Comparison of ENCODE assay signal across 8 cellular contexts in the genomic region with DNA sequence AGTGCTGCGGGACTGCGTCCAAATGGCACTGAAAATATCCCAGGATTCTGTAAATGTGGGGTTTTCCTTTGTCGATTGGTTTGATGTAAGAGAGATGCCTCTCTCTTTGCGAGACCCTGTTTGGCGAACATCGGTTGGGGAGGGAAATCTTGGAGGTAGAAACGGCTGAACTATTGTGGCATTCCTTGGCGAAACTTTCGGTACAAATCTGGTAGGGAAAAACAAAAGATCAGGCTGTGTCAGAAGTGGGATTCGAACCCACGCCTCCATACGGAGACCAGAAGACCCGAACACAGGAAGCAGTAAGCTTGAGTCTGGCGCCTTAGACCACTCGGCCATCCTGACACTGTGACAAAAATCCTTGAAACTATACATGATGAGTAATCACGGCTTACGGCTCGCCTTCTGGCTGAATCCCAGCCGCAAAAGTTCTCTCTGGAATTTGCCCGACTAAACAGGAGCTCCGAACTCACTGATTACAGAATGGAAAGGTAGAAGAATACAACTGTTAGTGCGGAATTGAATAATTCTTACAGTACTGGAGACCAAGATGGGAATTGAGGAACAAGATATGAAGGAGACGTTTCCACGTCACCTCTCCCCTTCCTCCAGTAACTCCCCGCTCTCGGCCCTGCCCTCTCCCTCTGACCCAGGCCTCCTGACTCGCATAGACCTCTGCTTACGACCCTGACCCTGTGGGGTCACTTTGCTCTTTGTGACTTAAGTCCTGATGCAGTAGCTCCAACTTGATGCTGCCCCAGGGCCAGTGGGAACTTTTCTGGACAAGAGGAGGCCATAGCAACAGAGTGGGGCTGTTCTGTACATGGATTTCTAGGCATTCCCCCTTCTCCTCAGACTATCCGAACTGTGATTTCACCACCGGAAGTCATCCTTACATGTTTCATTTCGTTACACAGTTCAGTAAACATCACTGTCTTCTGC.
DNase-seq lines count a peak whose midpoint lies in the region; ATAC-seq, FAIRE-seq and TF ChIP-seq lines count a peak whose summit lies in the region.

No MANE protein-coding gene starts in this region.

- H3K4me1 ChIP-seq in hepatocyte (ENCODE audit: insufficient read depth), result no peaks in the 10 kb centered on the region

- no peak overlapping the region for H3K27ac Mint-ChIP-seq in CD4-positive, alpha-beta T cell
- peak overlapping the region in 1 of 7 donors; percentile 50 for H3K27ac Mint-ChIP-seq in CD14-positive monocyte

- peak; percentile 74 for FAIRE-seq in TTC549 (lab: Jason Lieb, UNC)

- peak overlapping the region; percentile 44 for H3K4me3 Mint-ChIP-seq in CD4-positive, alpha-beta T cell
- peak overlapping the region in 1 of 2 donors; percentile 66 for H3K4me3 Mint-ChIP-seq in CD14-positive monocyte

- no peak for ATAC-seq in CD4-positive, alpha-beta T cell (ENCODE audit: poor library complexity)
- ATAC-seq in HG02870 (IDR thresholded peaks at IDR 0.05; ENCODE audit: unreplicated experiment), result no peak

- H3K4me3 ChIP-seq in H7 (ENCODE audit: insufficient read depth, low read depth, low read length) (peak overlapping the region; percentile 55), hepatocyte (peak overlapping the region; percentile 41)

- no peaks in the 10 kb centered on the region for H4K20me1 ChIP-seq in hepatocyte (ENCODE audit: insufficient read depth, poor library complexity, severe bottlenecking)

- intact Hi-C loops in CD4-positive, alpha-beta T cell (cut with DNase I, micrococcal nuclease), result loop anchor here in 1 of 2 experiments (5.0 kb wide), 2 partner anchors 293 to 443 kb away; a partner anchor contains a TSS
- intact Hi-C loops in CD14-positive monocyte (cut with micrococcal nuclease), result no loop called here

- CTCF ChIA-PET in CD4-positive, alpha-beta T cell (lab: Charles Lee), result no interaction called here

- peaks cover 73% of the 10 kb centered on the region for H3K27me3 Mint-ChIP-seq in CD4-positive, alpha-beta T cell
- peaks cover 48 to 72% (median 59%) of the 10 kb centered on the region in 3 donors for H3K27me3 Mint-ChIP-seq in CD14-positive monocyte (ENCODE audit: low read depth in 3 of 3)

- H3K27me3 ChIP-seq in CD4-positive, alpha-beta T cell (ENCODE audit: control insufficient read depth, insufficient read depth, low read length), result peaks cover 53% of the 10 kb centered on the region
- H3K27me3 ChIP-seq in H7 (ENCODE audit: control insufficient read depth, insufficient read depth, low read length) (no peaks in the 10 kb centered on the region; the same call in 1 of the 2 replicates), hepatocyte (peaks cover 12% of the 10 kb centered on the region)

- no peak overlapping the region for H3K27ac ChIP-seq in CD4-positive, alpha-beta T cell (ENCODE audit: low read depth, low read length)
- H3K27ac ChIP-seq in hepatocyte, result peak overlapping the region; percentile 26

- POLR2A ChIA-PET in CD4-positive, alpha-beta T cell (lab: Charles Lee), result no interaction called here

- TF ChIP-seq CTCF in CD4-positive, alpha-beta T cell (IDR thresholded peaks at IDR 0.05), result no peak
- TF ChIP-seq CTCF in hepatocyte (IDR thresholded peaks at IDR 0.05; ENCODE audit: poor library complexity), result no peak
- no peak for TF ChIP-seq CTCF in CD14-positive monocyte (IDR thresholded peaks at IDR 0.05)

- no peaks in the 10 kb centered on the region for H3K79me2 ChIP-seq in hepatocyte

- H3K9me3 Mint-ChIP-seq in CD4-positive, alpha-beta T cell, result no peaks in the 10 kb centered on the region
- peaks cover 11 to 56% (median 48%) of the 10 kb centered on the region in 7 donors for H3K9me3 Mint-ChIP-seq in CD14-positive monocyte

- H3K4me1 Mint-ChIP-seq in CD4-positive, alpha-beta T cell (ENCODE audit: low read depth), result peaks cover 22% of the 10 kb centered on the region
- peaks cover 11% of the 10 kb centered on the region for H3K4me1 Mint-ChIP-seq in CD14-positive monocyte

- H3K36me3 ChIP-seq in H7 (replicated peaks; ENCODE audit: control insufficient read depth, insufficient read depth, low read length), result no peaks in the 10 kb centered on the region
- no peaks in the 10 kb centered on the region for H3K36me3 ChIP-seq in hepatocyte (replicated peaks; ENCODE audit: insufficient read depth, low read depth)

- peak overlapping the region; percentile 70 for H2AFZ ChIP-seq in hepatocyte

- H3K36me3 Mint-ChIP-seq in CD4-positive, alpha-beta T cell (ENCODE audit: low read depth), result no peaks in the 10 kb centered on the region
- peaks cover 0 to 5% of the 10 kb centered on the region in 2 donors for H3K36me3 Mint-ChIP-seq in CD14-positive monocyte

- 14% methylated on average over 31 of the region's 31 CpGs for WGBS in hepatocyte (ENCODE audit: low lambda C conversion rate, missing lambda C conversion rate)

- H3K9me3 ChIP-seq in CD4-positive, alpha-beta T cell (ENCODE audit: control insufficient read depth, low read length), result peaks cover 8% of the 10 kb centered on the region
- H3K9me3 ChIP-seq in hepatocyte (ENCODE audit: low read depth), result no peaks in the 10 kb centered on the region

- peak overlapping the region; percentile 77 for H3K4me2 ChIP-seq in hepatocyte

- no peaks in the 10 kb centered on the region for H3K9me2 ChIP-seq in hepatocyte (replicated peaks; ENCODE audit: insufficient read depth)

- no peak for DNase-seq in CD4-positive, alpha-beta T cell
- DNase-seq in H7, result peak; percentile 71
- DNase-seq in hepatocyte (ENCODE audit: low spot score), result peak; percentile 86
- no peak for DNase-seq in NCI-H2171 treated with DMSO at 0.1 percent for 48 hours (lab: John Stamatoyannopoulos, UW)
- DNase-seq in epidermal melanocyte (ENCODE audit: insufficient read length, low spot score), result no peak
- DNase-seq in CD14-positive monocyte (ENCODE audit: low spot score), result no peak

Comparison
In these comparisons a context has a peak if more than half of its experiments do, and no peak if none do; other contexts are left out.
1. DNase-seq: peak in H7 (single experiment) and hepatocyte (single experiment); none in CD4-positive, alpha-beta T cell (0 of 10), NCI-H2171 treated with DMSO at 0.1 percent for 48 hours (single experiment), epidermal melanocyte (single experiment) and CD14-positive monocyte (single experiment).